29 cellular contexts compared by ENCODE assay signal in the genomic region with DNA sequence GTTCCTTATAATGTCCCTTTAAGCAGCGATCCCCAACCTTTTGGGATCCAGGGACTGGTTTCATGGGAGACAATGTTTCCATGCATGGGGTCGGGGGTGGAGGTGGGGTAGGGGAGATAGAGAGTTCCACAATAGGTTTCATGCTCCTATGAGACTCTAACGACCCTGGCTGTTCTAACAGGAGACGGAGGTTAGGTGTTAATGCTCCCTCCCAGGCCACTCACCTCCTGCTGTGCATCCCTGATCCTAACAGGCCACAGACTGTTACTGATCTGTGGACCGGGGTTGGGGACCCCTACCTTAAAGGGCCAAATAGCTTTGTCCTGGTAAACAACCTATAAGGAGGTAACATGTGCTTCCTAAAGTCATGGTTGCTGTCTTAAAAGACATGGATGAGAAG.
"Had no signal": no experiment of that assay in that cellular context is flagged by ENCODE, and none has a peak within 500 bp of the region (broad histone marks: within the 10 kb centered on the region; RNA-seq: fewer than 3 reads in every experiment).

No MANE protein-coding gene starts in this region.

- H3K36me3 Mint-ChIP-seq: immature natural killer cell; naive thymus-derived CD4-positive, alpha-beta T cell; natural killer cell treated with Interleukin-12 subunit alpha and Interleukin-12 subunit beta and Interleukin-15 and Interleukin-18, amount 100 ng/mL, for 72 hours; stimulated activated naive B cell treated with anti-CD40 and anti-IgM and Interleukin-4, amounts not matched to agents 10 μg/mL and 1 μg/mL and 100 μg/mL, for 72 hours had no signal

- H3K27ac ChIP-seq: hepatocyte, left lung, pancreas, prostate gland, skin epidermis, stomach, testis, thyroid gland, transverse colon, upper lobe of left lung, vagina had no signal

- H3K9me3 ChIP-seq: left lung, mucosa of descending colon, pancreas, prostate gland, stomach, testis, thyroid gland, transverse colon, upper lobe of left lung, vagina had no signal

- H3K27me3 Mint-ChIP-seq: naive thymus-derived CD4-positive, alpha-beta T cell; natural killer cell treated with Interleukin-12 subunit alpha and Interleukin-12 subunit beta and Interleukin-15 and Interleukin-18, amount 100 ng/mL, for 72 hours; stimulated activated naive B cell treated with anti-CD40 and anti-IgM and Interleukin-4, amounts not matched to agents 10 μg/mL and 1 μg/mL and 100 μg/mL, for 72 hours had no signal

- H3K4me3 ChIP-seq: hepatocyte, left lung, lung, mucosa of descending colon, pancreas, prostate gland, skin epidermis, stomach, testis, thyroid gland, transverse colon, upper lobe of left lung, vagina had no signal

- H3K9me3 Mint-ChIP-seq: naive thymus-derived CD4-positive, alpha-beta T cell; natural killer cell treated with Interleukin-12 subunit alpha and Interleukin-12 subunit beta and Interleukin-15 and Interleukin-18, amount 100 ng/mL, for 72 hours; stimulated activated naive B cell treated with anti-CD40 and anti-IgM and Interleukin-4, amounts not matched to agents 10 μg/mL and 1 μg/mL and 100 μg/mL, for 72 hours had no signal

- H3K4me1 Mint-ChIP-seq: immature natural killer cell; naive thymus-derived CD4-positive, alpha-beta T cell; stimulated activated naive B cell treated with anti-CD40 and anti-IgM and Interleukin-4, amounts not matched to agents 10 μg/mL and 1 μg/mL and 100 μg/mL, for 72 hours had no signal

- H3K4me2 ChIP-seq: hepatocyte had no signal

- H3K4me3 Mint-ChIP-seq: immature natural killer cell; naive thymus-derived CD4-positive, alpha-beta T cell; natural killer cell treated with Interleukin-12 subunit alpha and Interleukin-12 subunit beta and Interleukin-15 and Interleukin-18, amount 100 ng/mL, for 72 hours; stimulated activated naive B cell treated with anti-CD40 and anti-IgM and Interleukin-4, amounts not matched to agents 10 μg/mL and 1 μg/mL and 100 μg/mL, for 72 hours had no signal

- H3K36me3 ChIP-seq: left lung, pancreas, prostate gland, stomach, thyroid gland, transverse colon, upper lobe of left lung, vagina had no signal

- H3K79me2 ChIP-seq: hepatocyte had no signal

- H3K4me1 ChIP-seq: left lung, pancreas, prostate gland, stomach, testis, thyroid gland, transverse colon, upper lobe of left lung, vagina had no signal

- H3K27ac Mint-ChIP-seq: immature natural killer cell; naive thymus-derived CD4-positive, alpha-beta T cell; natural killer cell treated with Interleukin-12 subunit alpha and Interleukin-12 subunit beta and Interleukin-15 and Interleukin-18, amount 100 ng/mL, for 72 hours; stimulated activated naive B cell treated with anti-CD40 and anti-IgM and Interleukin-4, amounts not matched to agents 10 μg/mL and 1 μg/mL and 100 μg/mL, for 72 hours had no signal

- H3K27me3 ChIP-seq: hepatocyte, left lung, pancreas, stomach, testis, thyroid gland, transverse colon, upper lobe of left lung, vagina had no signal

- DNase-seq: immature natural killer cell; kidney; left colon; left lung; midbrain; mucosa of descending colon; naive thymus-derived CD4-positive, alpha-beta T cell; nucleus accumbens; pancreas; posterior cingulate gyrus; retina; right cardiac atrium; stimulated activated CD4-positive, alpha-beta T cell treated with anti-CD3 and anti-CD28 coated beads, Interleukin-12 subunit alpha, Interleukin-12 subunit beta, amount 100 ng/mL, for 4 hours; stimulated activated CD4-positive, alpha-beta T cell treated with anti-CD3 and anti-CD28 coated beads, Interleukin-15, amount 100 ng/mL, for 24 hours; stimulated activated CD4-positive, alpha-beta T cell treated with anti-CD3 and anti-CD28 coated beads, Interleukin-2, amount 100 ng/mL, for 24 hours; stimulated activated CD4-positive, alpha-beta T cell treated with anti-CD3 and anti-CD28 coated beads, Interleukin-4, amount 100 ng/mL, for 1 hour; stimulated activated naive B cell treated with anti-CD40 and anti-IgM and Interleukin-4, amounts not matched to agents 10 μg/mL and 1 μg/mL and 100 μg/mL, for 72 hours; stimulated activated naive CD8-positive, alpha-beta T cell treated with anti-CD3 and anti-CD28 coated beads, Interleukin-15, Interleukin-2, amounts not matched to agents 100 U/mL and 50 U/mL, for 24 hours; stomach; testis; thyroid gland; transverse colon; upper lobe of left lung had no signal
